Comparison of ENCODE assay signal across 1 cellular context in genomic region chr3:172133830-172134229, GRCh38.
TF ChIP-seq lines count a peak whose summit lies in the region.

No MANE protein-coding gene starts in this region.

TF ChIP-seq in GM12878, 131 proteins besides CTCF, POLR2A, EP300 and RAD21 (continued from another document):
- TF ChIP-seq MLLT1 (IDR thresholded peaks at IDR 0.05) (no peak), ZSCAN29 (IDR thresholded peaks at IDR 0.05) (no peak), SPI1 (IDR thresholded peaks at IDR 0.05; ENCODE audit: borderline replicate concordance, insufficient read depth, low read depth, low read length) (no peak), ZBTB11 (CRISPR knock-in tag; IDR thresholded peaks at IDR 0.05) (no peak), TCF7 (IDR thresholded peaks at IDR 0.05; ENCODE audit: borderline replicate concordance) (no peak), KLF5 (IDR thresholded peaks at IDR 0.05; ENCODE audit: partially characterized antibody) (no peak), CUX1 (IDR thresholded peaks at IDR 0.05; ENCODE audit: insufficient replicate concordance, low read depth, low read length) (no peak), PKNOX1 (IDR thresholded peaks at IDR 0.05) (no peak), HCFC1 (IDR thresholded peaks at IDR 0.05; ENCODE audit: low read length) (no peak), CBX5 (IDR thresholded peaks at IDR 0.05; ENCODE audit: low read depth) (no peak), RAD51 (IDR thresholded peaks at IDR 0.05) (no peak), FOXM1 (IDR thresholded peaks at IDR 0.05; ENCODE audit: low read depth, low read length) (no peak), MYC (IDR thresholded peaks at IDR 0.05; ENCODE audit: insufficient read depth, insufficient read length, insufficient replicate concordance, low read length, severe bottlenecking) (no peak), PAX8 (IDR thresholded peaks at IDR 0.05) (no peak), ASH2L (IDR thresholded peaks at IDR 0.05; ENCODE audit: borderline replicate concordance, low read depth) (no peak), DPF2 (IDR thresholded peaks at IDR 0.05) (no peak)
